In the genomic region with DNA sequence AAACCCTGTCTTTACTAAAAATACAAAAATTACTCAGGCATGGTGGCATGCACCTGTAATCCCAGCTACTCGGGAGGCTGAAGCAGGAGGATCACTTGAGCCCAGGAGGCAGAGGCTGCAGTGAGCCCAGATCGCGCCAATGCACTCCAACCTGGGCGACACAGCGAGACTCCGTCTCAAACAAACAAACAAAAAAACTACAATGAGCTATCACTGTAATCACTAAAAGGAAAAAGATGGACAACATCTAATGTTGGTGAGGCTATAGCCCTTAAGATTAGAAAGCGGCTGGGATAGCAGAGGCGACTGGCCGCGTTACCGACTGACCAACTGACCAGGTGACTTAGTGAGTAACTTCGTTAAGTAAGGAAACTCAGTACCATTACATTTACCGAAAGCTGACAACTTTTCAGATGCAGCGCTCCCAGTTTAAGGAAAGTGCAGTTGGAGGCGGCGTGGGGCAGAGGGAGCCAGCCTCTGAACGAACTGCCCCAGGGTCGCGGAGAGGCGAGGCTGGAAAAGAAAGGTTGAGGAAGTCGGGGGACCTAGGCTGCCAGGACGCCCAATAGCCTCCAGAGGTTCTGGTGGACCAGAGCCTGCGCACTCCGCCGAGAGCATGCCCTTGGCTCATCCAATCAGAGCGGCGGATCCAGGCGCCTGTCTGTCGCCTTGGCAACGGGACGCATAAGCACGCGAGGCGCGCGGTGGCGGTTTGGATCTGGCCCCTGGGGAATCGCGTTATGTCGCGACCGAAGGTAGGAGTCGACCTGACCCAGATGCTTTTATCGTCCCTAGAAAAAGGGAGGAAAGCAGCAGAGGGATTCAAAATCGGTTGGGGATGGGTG, we compare ENCODE assay signal across 1 cellular context.
TF ChIP-seq lines count a peak whose summit lies in the region.

No MANE protein-coding gene starts in this region.

TF ChIP-seq in SK-N-SH treated with all-trans-retinoic acid at 6 μM for 48 hours, 23 proteins besides CTCF, POLR2A, EP300 and RAD21 (continued from another document):
- TF ChIP-seq PATZ1 (CRISPR knock-in tag; IDR thresholded peaks at IDR 0.05; ENCODE audit: borderline replicate concordance) (no peak), POU6F1 (CRISPR knock-in tag; IDR thresholded peaks at IDR 0.05; ENCODE audit: borderline replicate concordance, low read depth) (no peak), SNAI2 (CRISPR knock-in tag; IDR thresholded peaks at IDR 0.05) (no peak), GLIS3 (CRISPR knock-in tag; IDR thresholded peaks at IDR 0.05) (no peak), ZFP30 (CRISPR knock-in tag; IDR thresholded peaks at IDR 0.05) (no peak)
